Comparison of ENCODE assay signal across 8 cellular contexts in genomic region chr17:29138184-29138955, GRCh38. TPM values are rescaled to one million over a fixed set of nuclear protein-coding genes. Genes with fewer than 3 reads are reported as not detected.
A peak's percentile ranks its signal among the peaks of the same experiment; 100 is the strongest.
DNase-seq lines count a peak whose midpoint lies in the region; ATAC-seq and TF ChIP-seq lines count a peak whose summit lies in the region.

No MANE protein-coding gene starts in this region.

- in situ Hi-C loops in GM18951 (cut with MboI; ENCODE audit: low sequenced_read_pairs, unreplicated experiment): no loop called here

- 68 to 83% methylated on average over 13 of the region's 13 CpGs for WGBS in thyroid gland, 2 donors

- H3K36me3 ChIP-seq in SU-DHL-6 (ENCODE audit: low read length) (no peaks in the 10 kb centered on the region), duodenal mucosa (ENCODE audit: control insufficient read depth in 1 of 2, insufficient read depth in 2 of 2, low read length in 2 of 2) (peaks cover 0 to 4% of the 10 kb centered on the region in 2 donors), thyroid gland (no peaks in the 10 kb centered on the region)

- H3K27ac ChIP-seq in SU-DHL-6 (ENCODE audit: low read depth, low read length) (peak overlapping the region; percentile 64), duodenal mucosa (ENCODE audit: low read depth, low read length) (no peak overlapping the region), thyroid gland (no peak overlapping the region)

- H3K27me3 ChIP-seq in SU-DHL-6 (ENCODE audit: low read length) (no peaks in the 10 kb centered on the region), duodenal mucosa (ENCODE audit: control insufficient read depth in 1 of 2, insufficient read depth in 2 of 2, low read length in 2 of 2) (no peaks in the 10 kb centered on the region), thyroid gland (no peaks in the 10 kb centered on the region)

- no peak for TF ChIP-seq CTCF in SU-DHL-6 (IDR thresholded peaks at IDR 0.05; ENCODE audit: insufficient read depth, low read length, poor library complexity, severe bottlenecking)
- no peak for TF ChIP-seq CTCF in thyroid gland (IDR thresholded peaks at IDR 0.05)

- peak overlapping the region; percentile 78 for H3K4me2 ChIP-seq in SU-DHL-6 (ENCODE audit: low read depth, low read length, poor library complexity, severe bottlenecking)

- peak; percentile 42 for TF ChIP-seq POLR2A in GM18951 (IDR thresholded peaks at IDR 0.05; ENCODE audit: extremely low read depth, insufficient read depth, insufficient read length)
- TF ChIP-seq POLR2A in thyroid gland (IDR thresholded peaks at IDR 0.05): no peak

- H3K9me3 ChIP-seq in SU-DHL-6 (ENCODE audit: insufficient read depth, low read length) (no peaks in the 10 kb centered on the region), duodenal mucosa (ENCODE audit: control insufficient read depth in 1 of 2, low read length in 2 of 2) (no peaks in the 10 kb centered on the region), thyroid gland (no peaks in the 10 kb centered on the region)

- peaks cover 32 to 37% of the 10 kb centered on the region in 2 donors for H3K4me1 ChIP-seq in duodenal mucosa (ENCODE audit: control insufficient read depth in 1 of 2, insufficient read depth in 2 of 2, low read length in 2 of 2)
- H3K4me1 ChIP-seq in thyroid gland: peaks cover 12 to 35% of the 10 kb centered on the region in 2 donors

- H3K9me2 ChIP-seq in SU-DHL-6 (replicated peaks; ENCODE audit: insufficient read depth, low read length): no peaks in the 10 kb centered on the region

- H3K4me3 ChIP-seq in SU-DHL-6 (ENCODE audit: insufficient read depth, low read length, poor library complexity, severe bottlenecking): peak overlapping the region; percentile 51
- peak overlapping the region; percentile 66 for H3K4me3 ChIP-seq in duodenal mucosa (ENCODE audit: low read depth in 1 of 2, low read length in 2 of 2)
- H3K4me3 ChIP-seq in thyroid gland (replicated peaks in 1 of 3): no peak overlapping the region

- H3F3A ChIP-seq in SU-DHL-6 (ENCODE audit: insufficient read depth): no peaks in the 10 kb centered on the region

- no peaks in the 10 kb centered on the region for H3K79me2 ChIP-seq in SU-DHL-6 (ENCODE audit: insufficient read depth, low read length)

- no peaks in the 10 kb centered on the region for H4K20me1 ChIP-seq in SU-DHL-6 (ENCODE audit: low read depth, low read length)

- intact Hi-C loops in thyroid gland (cut with DNase I): no loop called here

- no peak for ATAC-seq in SK-N-SH treated with all-trans-retinoic acid at 6 μM for 48 hours

- peak overlapping the region; percentile 30 for H2AFZ ChIP-seq in SU-DHL-6 (ENCODE audit: low read depth, low read length, severe bottlenecking)

- H3K9ac ChIP-seq in SU-DHL-6 (ENCODE audit: low read length): peak overlapping the region; percentile 57
- no peak overlapping the region for H3K9ac ChIP-seq in duodenal mucosa (ENCODE audit: low read depth in 1 of 2, low read length in 2 of 2)

- DNase-seq in stimulated activated CD4-positive, alpha-beta T cell treated with anti-CD3 and anti-CD28 coated beads, Interleukin-15, amount 100 ng/mL, for 48 hours (ENCODE audit: low read depth in 2 of 2): peak; percentile 62 to 68
- DNase-seq in GM19238 (ENCODE audit: insufficient read length, low spot score) (no peak), NCI-H510A (lab: John Stamatoyannopoulos, UW) (no peak), thyroid gland (no peak)

TF ChIP-seq in SK-N-SH treated with all-trans-retinoic acid at 6 μM for 48 hours, 23 proteins besides CTCF, POLR2A, EP300 and RAD21:
- TF ChIP-seq POU6F1 (CRISPR knock-in tag; IDR thresholded peaks at IDR 0.05; ENCODE audit: borderline replicate concordance, low read depth) (no peak), RARB (CRISPR knock-in tag; IDR thresholded peaks at IDR 0.05) (no peak), ZNF70 (CRISPR knock-in tag; IDR thresholded peaks at IDR 0.05) (no peak), TSHZ2 (CRISPR knock-in tag; IDR thresholded peaks at IDR 0.05) (no peak), ARNTL (CRISPR knock-in tag; IDR thresholded peaks at IDR 0.05; ENCODE audit: borderline replicate concordance, low read depth) (no peak), ESRRG (CRISPR knock-in tag; IDR thresholded peaks at IDR 0.05) (no peak), ZC3H10 (CRISPR knock-in tag; IDR thresholded peaks at IDR 0.05) (no peak), ZNF8 (CRISPR knock-in tag; IDR thresholded peaks at IDR 0.05) (no peak), TOX (CRISPR knock-in tag; IDR thresholded peaks at IDR 0.05; ENCODE audit: borderline replicate concordance) (no peak), TCF4 (CRISPR knock-in tag; IDR thresholded peaks at IDR 0.05; ENCODE audit: borderline replicate concordance) (no peak), GLIS3 (CRISPR knock-in tag; IDR thresholded peaks at IDR 0.05) (no peak), ZFP30 (CRISPR knock-in tag; IDR thresholded peaks at IDR 0.05) (no peak), CSRNP3 (CRISPR knock-in tag; IDR thresholded peaks at IDR 0.05) (no peak), PATZ1 (CRISPR knock-in tag; IDR thresholded peaks at IDR 0.05; ENCODE audit: borderline replicate concordance) (no peak), OSR1 (CRISPR knock-in tag; IDR thresholded peaks at IDR 0.05) (no peak), ZFP3 (CRISPR knock-in tag; IDR thresholded peaks at IDR 0.05) (no peak), BACH2 (CRISPR knock-in tag; IDR thresholded peaks at IDR 0.05; ENCODE audit: borderline replicate concordance) (no peak), CSDC2 (CRISPR knock-in tag; IDR thresholded peaks at IDR 0.05) (no peak), PPARA (CRISPR knock-in tag; IDR thresholded peaks at IDR 0.05; ENCODE audit: borderline replicate concordance) (no peak)

RNA-seq across cellular contexts. Expression of gene MYO18A, which starts 41.8 kb away (rescaled TPM):
- 10 to 100 TPM; 32.1 to 49.8 (median 40.6) TPM for total RNA-seq in thyroid gland

Comparison
In these comparisons a context has a peak if more than half of its experiments do, and no peak if none do; other contexts are left out.
1. H3K4me3 ChIP-seq: peak in SU-DHL-6 (single experiment) and duodenal mucosa (2 of 2); none in thyroid gland (0 of 3).
2. DNase-seq: peak in stimulated activated CD4-positive, alpha-beta T cell treated with anti-CD3 and anti-CD28 coated beads, Interleukin-15, amount 100 ng/mL, for 48 hours (2 of 2); none in GM19238 (single experiment), NCI-H510A (single experiment) and thyroid gland (0 of 2).